ENCODE assay signal across 14 cellular contexts in genomic region chr12:108335349-108336119, GRCh38.
A peak's percentile ranks its signal among the peaks of the same experiment; 100 is the strongest.
DNase-seq lines count a peak whose midpoint lies in the region; ATAC-seq and FAIRE-seq lines count a peak whose summit lies in the region.
"Had no signal": no experiment of that assay in that cellular context is flagged by ENCODE, and none has a peak within 500 bp of the region (broad histone marks: within the 10 kb centered on the region; RNA-seq: fewer than 3 reads in every experiment).

No MANE protein-coding gene starts in this region.

- ATAC-seq in GM19324 (IDR thresholded peaks at IDR 0.05; ENCODE audit: low FRiP score, unreplicated experiment) (peak; percentile 52), HG02973 (IDR thresholded peaks at IDR 0.05; ENCODE audit: unreplicated experiment) (peak; percentile 46)
- ATAC-seq: A549, Right ventricle myocardium inferior had no signal

- DNase-seq in Ammon's horn (ENCODE audit: low spot score) (peak; percentile 49), SIG-M5 treated with dmso at 0.1 percent for 504 hours (lab: John Stamatoyannopoulos, UW; ENCODE audit: unreplicated experiment) (peak; percentile 73), RCC 7860 (ENCODE audit: low spot score) (no peak), NCI-H510A treated with DMSO at 0.1 percent for 48 hours (lab: John Stamatoyannopoulos, UW) (no peak), NCI-H526 (lab: John Stamatoyannopoulos, UW) (no peak)
- no peak for DNase-seq in stimulated activated CD4-positive, alpha-beta T cell treated with anti-CD3 and anti-CD28 coated beads, Interleukin-12 subunit alpha, Interleukin-12 subunit beta, amount 100 ng/mL, for 4 hours
- DNase-seq: activated CD4-positive, alpha-beta T cell treated with anti-CD3 and anti-CD28 coated beads, Interleukin-2, amount 50 U/mL, for 48 hours; GF-D8; NCI-H1417; posterior cingulate gyrus had no signal

- FAIRE-seq in RCC 7860 (lab: Jason Lieb, UNC) = no peak
- FAIRE-seq: A549 had no signal

Comparison
In these comparisons a context has a peak if more than half of its experiments do, and no peak if none do; other contexts are left out.
1. DNase-seq: peak in Ammon's horn (single experiment) and SIG-M5 treated with dmso at 0.1 percent for 504 hours (single experiment); none in stimulated activated CD4-positive, alpha-beta T cell treated with anti-CD3 and anti-CD28 coated beads, Interleukin-12 subunit alpha, Interleukin-12 subunit beta, amount 100 ng/mL, for 4 hours (single experiment), RCC 7860 (single experiment), NCI-H510A treated with DMSO at 0.1 percent for 48 hours (single experiment) and NCI-H526 (0 of 2).